Comparison of ENCODE assay signal across 1 cellular context in genomic region chr2:182066439-182067061, GRCh38.
TF ChIP-seq lines count a peak whose summit lies in the region.

No MANE protein-coding gene starts in this region.

TF ChIP-seq in GM23338, 12 proteins besides CTCF, POLR2A, EP300 and RAD21 (continued from another document):
- TF ChIP-seq ZNF462 (CRISPR knock-in tag; IDR thresholded peaks at IDR 0.05): no peak
- no peak for TF ChIP-seq POLR2AphosphoS5 (IDR thresholded peaks at IDR 0.05; ENCODE audit: low read depth)
- TF ChIP-seq JUNB (IDR thresholded peaks at IDR 0.05; ENCODE audit: unreplicated experiment): no peak
- TF ChIP-seq EZH2phosphoT487 (IDR thresholded peaks at IDR 0.05; ENCODE audit: unreplicated experiment): no peak
- TF ChIP-seq NANOG (IDR thresholded peaks at IDR 0.05; ENCODE audit: borderline replicate concordance): no peak
- TF ChIP-seq CREB1 (CRISPR knock-in tag; IDR thresholded peaks at IDR 0.05; ENCODE audit: low read depth): no peak
